8 cellular contexts compared by ENCODE assay signal in genomic region chr12:31959051-31959700, GRCh38. TPM values are rescaled to one million over a fixed set of nuclear protein-coding genes. Genes with fewer than 3 reads are reported as not detected.
DNase-seq lines count a peak whose midpoint lies in the region; ATAC-seq and TF ChIP-seq lines count a peak whose summit lies in the region.

RESF1 (plus strand) TSS chr12:31959415; CDS start chr12:31980956, 21,541 bp downstream.

- H3K9ac ChIP-seq in neural cell (ENCODE audit: low read length): peak within 1 kb of the TSS; percentile 82

- peak within 1 kb of the TSS; percentile 97 for H3K27ac Mint-ChIP-seq in stimulated activated naive CD8-positive, alpha-beta T cell treated with anti-CD3 and anti-CD28 coated beads, Interleukin-15, amount 100 ng/mL, for 72 hours

- H3K4me1 ChIP-seq in HAP-1: peaks cover 42% of the 10 kb centered on the region

- peaks cover 39% of the 10 kb centered on the region for H3K79me2 ChIP-seq in neural cell (replicated peaks; ENCODE audit: insufficient read depth, low read length)

- peak within 1 kb of the TSS; percentile 60 for H2AFZ ChIP-seq in neural cell (ENCODE audit: low read depth, low read length)

- peak; percentile 90 for DNase-seq in G401 (ENCODE audit: low spot score)
- DNase-seq in HAP-1 (ENCODE audit: low spot score in 2 of 2): peak; percentile 87 to 93
- DNase-seq in MG63: peak; percentile 94
- DNase-seq in SIG-M5 (lab: John Stamatoyannopoulos, UW): peak; percentile 61
- peak; percentile 78 for DNase-seq in activated gamma-delta T cell (lab: John Stamatoyannopoulos, UW)
- peak; percentile 88 for DNase-seq in fibroblast of villous mesenchyme (ENCODE audit: low read depth)
- DNase-seq in stimulated activated naive CD8-positive, alpha-beta T cell treated with anti-CD3 and anti-CD28 coated beads, Interleukin-15, amount 100 ng/mL, for 72 hours: peak; percentile 89 to 92

- TF ChIP-seq CTCF in fibroblast of villous mesenchyme (IDR thresholded peaks at IDR 0.05; ENCODE audit: insufficient read depth, low read depth, low read length) (no peak), neural cell (IDR thresholded peaks at IDR 0.05; ENCODE audit: poor library complexity, severe bottlenecking) (no peak)

- H3K4me3 ChIP-seq in HAP-1 (peak within 1 kb of the TSS; percentile 56), MG63 (peak within 1 kb of the TSS; percentile 76), fibroblast of villous mesenchyme (ENCODE audit: low read depth, low read length) (peak within 1 kb of the TSS; percentile 89), neural cell (ENCODE audit: low read length) (peak within 1 kb of the TSS; percentile 91)

- peak; percentile 91 for ATAC-seq in stimulated activated naive CD8-positive, alpha-beta T cell treated with anti-CD3 and anti-CD28 coated beads, Interleukin-15, amount 100 ng/mL, for 72 hours

- no peaks in the 10 kb centered on the region for H3K27me3 Mint-ChIP-seq in stimulated activated naive CD8-positive, alpha-beta T cell treated with anti-CD3 and anti-CD28 coated beads, Interleukin-15, amount 100 ng/mL, for 72 hours

- H3K36me3 ChIP-seq in HAP-1 (replicated peaks) (peaks cover 13% of the 10 kb centered on the region), MG63 (peaks cover 18% of the 10 kb centered on the region), neural cell (ENCODE audit: insufficient read depth, low read length) (peaks cover 10% of the 10 kb centered on the region)

- peaks cover 5 to 16% of the 10 kb centered on the region in 2 donors for H3K9me3 Mint-ChIP-seq in stimulated activated naive CD8-positive, alpha-beta T cell treated with anti-CD3 and anti-CD28 coated beads, Interleukin-15, amount 100 ng/mL, for 72 hours

- in situ Hi-C loops in G401 (cut with HindIII; ENCODE audit: low sequenced_read_pairs) (no loop called here), HAP-1 (cut with MboI; ENCODE audit: low sequenced_read_pairs) (no loop called here)

- no peaks in the 10 kb centered on the region for H3K9me3 ChIP-seq in HAP-1
- no peaks in the 10 kb centered on the region for H3K9me3 ChIP-seq in MG63
- H3K9me3 ChIP-seq in neural cell (ENCODE audit: low read length): no peaks in the 10 kb centered on the region

- H3K4me1 Mint-ChIP-seq in stimulated activated naive CD8-positive, alpha-beta T cell treated with anti-CD3 and anti-CD28 coated beads, Interleukin-15, amount 100 ng/mL, for 72 hours: peaks cover 73% of the 10 kb centered on the region

- no peaks in the 10 kb centered on the region for H4K20me1 ChIP-seq in neural cell (ENCODE audit: insufficient read depth)

- no peaks in the 10 kb centered on the region for H3F3A ChIP-seq in neural cell (ENCODE audit: insufficient read depth, low read length, poor library complexity, severe bottlenecking)

- peak within 1 kb of the TSS; percentile 95 to 98 for H3K4me3 Mint-ChIP-seq in stimulated activated naive CD8-positive, alpha-beta T cell treated with anti-CD3 and anti-CD28 coated beads, Interleukin-15, amount 100 ng/mL, for 72 hours

- H3K27me3 ChIP-seq in HAP-1 (ENCODE audit: low read depth) (no peaks in the 10 kb centered on the region), MG63 (no peaks in the 10 kb centered on the region), neural cell (ENCODE audit: insufficient read depth, low read depth, low read length) (no peaks in the 10 kb centered on the region)

- TF ChIP-seq EP300 in neural cell (conservative IDR thresholded peaks at IDR 0.05; ENCODE audit: poor library complexity, severe bottlenecking): no peak

- peak within 1 kb of the TSS; percentile 84 for H3K27ac ChIP-seq in neural cell (ENCODE audit: low read length)

- no peaks in the 10 kb centered on the region for H3K9me2 ChIP-seq in neural cell (ENCODE audit: insufficient read depth, low read length)

- TF ChIP-seq RAD21 in neural cell (conservative IDR thresholded peaks at IDR 0.05): peak; percentile 34

- H3K4me2 ChIP-seq in neural cell (ENCODE audit: low read length): peak within 1 kb of the TSS; percentile 50

TF ChIP-seq in neural cell, 6 proteins besides CTCF, POLR2A, EP300 and RAD21:
- TF ChIP-seq EZH2 (IDR thresholded peaks at IDR 0.05; ENCODE audit: borderline replicate concordance, insufficient read depth, low read length, poor library complexity, severe bottlenecking): no peak
- TF ChIP-seq MXI1 (conservative IDR thresholded peaks at IDR 0.05; ENCODE audit: poor library complexity, severe bottlenecking): peak; percentile 41
- peak; percentile 66 for TF ChIP-seq TAF1 (IDR thresholded peaks at IDR 0.05; ENCODE audit: low read depth)
- peak; percentile 31 for TF ChIP-seq SMC3 (conservative IDR thresholded peaks at IDR 0.05; ENCODE audit: poor library complexity)
- TF ChIP-seq POLR2AphosphoS5 (IDR thresholded peaks at IDR 0.05): peak; percentile 69
- TF ChIP-seq REST (IDR thresholded peaks at IDR 0.05; ENCODE audit: borderline replicate concordance): peak; percentile 66

RNA-seq across cellular contexts. Expression of gene RESF1, which starts in this region (rescaled TPM):
- total RNA-seq in G401 (2014; rRNA removed; shearing (Covaris generic)): 6.2 and 9.3 TPM in 2 replicates
- total RNA-seq in MG63 (2014; rRNA removed; shearing (Covaris generic); ENCODE audit: low replicate concordance): 9.5 and 17.7 TPM in 2 replicates
- 25.8 and 28.1 TPM in 2 replicates for total RNA-seq in fibroblast of villous mesenchyme
- 37.0 and 57.5 TPM in 2 replicates for polyA plus RNA-seq in neural cell
- 146 and 187 TPM in 2 replicates for polyA minus RNA-seq in neural cell

Comparison
In these comparisons a context has a peak if more than half of its experiments do, and no peak if none do; other contexts are left out.
1. Peak in every context shown above with its lines: DNase-seq, ATAC-seq, H3K4me3 ChIP-seq and H3K27ac ChIP-seq.